22 cellular contexts compared by ENCODE assay signal in the genomic region with DNA sequence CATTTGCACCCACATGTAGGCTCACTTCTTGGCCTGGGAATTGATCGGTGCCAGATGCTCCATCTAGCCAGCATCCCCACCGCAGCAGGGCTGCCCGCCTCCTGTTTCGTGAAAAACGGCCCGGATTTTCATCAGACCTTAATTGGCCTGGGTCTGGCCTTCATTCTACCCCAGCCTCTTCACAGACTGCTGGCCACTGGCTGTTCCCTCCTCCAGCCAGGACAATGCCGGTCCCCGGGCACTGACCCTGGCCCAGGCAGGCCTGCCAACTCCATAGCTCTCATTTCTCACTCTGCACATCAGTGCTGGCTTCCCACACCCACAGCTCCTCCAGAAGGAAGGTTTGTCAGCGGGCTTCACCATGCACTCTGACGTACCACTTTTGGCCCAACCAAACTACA. TPM values are rescaled to one million over a fixed set of nuclear protein-coding genes. Genes with fewer than 3 reads are reported as not detected.
DNase-seq lines count a peak whose midpoint lies in the region; ATAC-seq lines count a peak whose summit lies in the region.
"Had no signal": no experiment of that assay in that cellular context is flagged by ENCODE, and none has a peak within 500 bp of the region (broad histone marks: within the 10 kb centered on the region; RNA-seq: fewer than 3 reads in every experiment).

No MANE protein-coding gene starts in this region.

- H3K27ac ChIP-seq in right cardiac atrium (ENCODE audit: low read length) = peak overlapping the region; percentile 89
- H3K27ac ChIP-seq: BLaER1 treated with 17β-estradiol and CSF1 and Interleukin-3, amounts not matched to agents 10 nM and 100 nM; SJSA1; WERI-Rb-1 had no signal

- H3K9me3 ChIP-seq in right cardiac atrium (ENCODE audit: control insufficient read depth, low read length) = no peaks in the 10 kb centered on the region
- H3K9me3 ChIP-seq: BLaER1 treated with 17β-estradiol and CSF1 and Interleukin-3, amounts not matched to agents 10 nM and 100 nM; SJSA1 had no signal

- ATAC-seq in Right ventricle myocardium inferior (peak; percentile 13), right cardiac atrium (peak; percentile 29 to 41), sciatic nerve (peak; percentile 15), HG03342 (IDR thresholded peaks at IDR 0.05; ENCODE audit: unreplicated experiment) (no peak), GM19397 (IDR thresholded peaks at IDR 0.05; ENCODE audit: unreplicated experiment) (no peak)
- ATAC-seq: effector memory CD8-positive, alpha-beta T cell; stimulated activated memory B cell treated with anti-CD40 and anti-IgM and Interleukin-4, amounts not matched to agents 10 μg/mL and 1 μg/mL and 100 μg/mL, for 72 hours had no signal

- peaks cover 53% of the 10 kb centered on the region for H3K4me1 ChIP-seq in right cardiac atrium (ENCODE audit: control insufficient read depth, insufficient read depth, low read length)
- H3K4me1 ChIP-seq: SJSA1 had no signal

- no peak for DNase-seq in Right ventricle myocardium inferior (ENCODE audit: missing footprints)
- DNase-seq in cardiac septum (ENCODE audit: low spot score) = no peak
- DNase-seq in right cardiac atrium = peak in 1 of 3 donors; percentile 72
- DNase-seq in sciatic nerve (ENCODE audit: low spot score) = no peak
- DNase-seq in HPDE6-E6E7 (ENCODE audit: extremely low spot score) = no peak
- no peak for DNase-seq in H4 (ENCODE audit: low spot score)
- DNase-seq: 8988T; activated CD4-positive, alpha-beta memory T cell treated with anti-CD3 and anti-CD28 coated beads for 36 hours; activated naive CD4-positive, alpha-beta T cell treated with Interleukin-2 at 50 U/mL for 16 hours; aorta; effector memory CD8-positive, alpha-beta T cell; H7; kidney; MM.1S; NCI-H1694 treated with DMSO at 0.1 percent for 48 hours; NCI-H748 treated with DMSO at 0.1 percent for 48 hours; WERI-Rb-1 had no signal

- intact Hi-C loops in Right ventricle myocardium inferior (cut with DNase I) (no loop called here), cardiac septum (cut with DNase I) (loop anchor here (5.0 kb wide), 1 partner anchor 158 kb away; no protein-coding TSS in a partner anchor), right cardiac atrium (cut with DNase I) (no loop called here), sciatic nerve (cut with DNase I) (no loop called here)

- H3K4me3 ChIP-seq in right cardiac atrium (ENCODE audit: low read length) = no peak overlapping the region
- H3K4me3 ChIP-seq: BLaER1 treated with 17β-estradiol and CSF1 and Interleukin-3, amounts not matched to agents 10 nM and 100 nM; SJSA1 had no signal

- no peaks in the 10 kb centered on the region for H3K27me3 ChIP-seq in right cardiac atrium (ENCODE audit: control insufficient read depth, insufficient read depth)
- H3K27me3 ChIP-seq: BLaER1 treated with 17β-estradiol and CSF1 and Interleukin-3, amounts not matched to agents 10 nM and 100 nM; SJSA1 had no signal

- 66% methylated on average over 10 of the region's 10 CpGs for WGBS in right cardiac atrium

RNA-seq across cellular contexts. Expression of a gene that starts 27.9 kb away (rescaled TPM):
- total RNA-seq in Right ventricle myocardium inferior = 288 TPM
- 116 TPM for total RNA-seq in cardiac septum
- total RNA-seq in right cardiac atrium = 100 to 1,000 TPM; 488 to 893 (median 598) TPM
- polyA plus RNA-seq in right cardiac atrium = 412 TPM
- total RNA-seq in sciatic nerve = 560 TPM
- 22.8 and 25.5 TPM in 2 replicates for total RNA-seq in H4 (2014; rRNA removed; shearing (Covaris generic))
- total RNA-seq: activated CD4-positive, alpha-beta memory T cell treated with anti-CD3 and anti-CD28 coated beads for 36 hours had no signal

Comparison
In these comparisons a context has a peak if more than half of its experiments do, and no peak if none do; other contexts are left out.
1. ATAC-seq: peak in Right ventricle myocardium inferior (single experiment), right cardiac atrium (2 of 2) and sciatic nerve (single experiment); none in HG03342 (single experiment) and GM19397 (single experiment).